Comparison of ENCODE assay signal across 9 cellular contexts in genomic region chr19:12484011-12484370, GRCh38. TPM values are rescaled to one million over a fixed set of nuclear protein-coding genes. Genes with fewer than 3 reads are reported as not detected.
DNase-seq lines count a peak whose midpoint lies in the region; ATAC-seq and TF ChIP-seq lines count a peak whose summit lies in the region.
"Had no signal": no experiment of that assay in that cellular context is flagged by ENCODE, and none has a peak within 500 bp of the region (broad histone marks: within the 10 kb centered on the region; RNA-seq: fewer than 3 reads in every experiment).

No MANE protein-coding gene starts in this region.

- H3K4me3 ChIP-seq in H7 (ENCODE audit: insufficient read depth, low read depth, low read length) (peak overlapping the region; percentile 64), WERI-Rb-1 (ENCODE audit: low read depth, low read length) (peak overlapping the region; percentile 97), hepatocyte (peak overlapping the region; percentile 92), skeletal muscle tissue (ENCODE audit: low read length in 3 of 3) (peak overlapping the region; percentile 96 to 99 (median 97))

- no peaks in the 10 kb centered on the region for H3K9me3 ChIP-seq in WERI-Rb-1 (ENCODE audit: severe bottlenecking)
- no peaks in the 10 kb centered on the region for H3K9me3 ChIP-seq in hepatocyte (ENCODE audit: low read depth)
- no peaks in the 10 kb centered on the region for H3K9me3 ChIP-seq in skeletal muscle tissue (ENCODE audit: control insufficient read depth in 3 of 3, low read length in 3 of 3)

- peaks cover 53% of the 10 kb centered on the region for H3K79me2 ChIP-seq in hepatocyte

- H3K4me1 ChIP-seq in hepatocyte (ENCODE audit: insufficient read depth) (peaks cover 6% of the 10 kb centered on the region), skeletal muscle tissue (ENCODE audit: control insufficient read depth in 3 of 3, insufficient read depth in 3 of 3, low read length in 3 of 3) (peaks cover 5 to 25% (median 7%) of the 10 kb centered on the region in 3 donors)
- H3K4me1 ChIP-seq: foreskin keratinocyte had no signal

- no peak for ATAC-seq in HG02763 (IDR thresholded peaks at IDR 0.05; ENCODE audit: unreplicated experiment)
- ATAC-seq in HG02938 (IDR thresholded peaks at IDR 0.05; ENCODE audit: unreplicated experiment), result no peak

- H3K9ac ChIP-seq in skeletal muscle tissue (ENCODE audit: low read depth in 1 of 3, low read length in 3 of 3), result peak overlapping the region; percentile 83 to 89 (median 88)

- peaks cover 3% of the 10 kb centered on the region for H4K20me1 ChIP-seq in hepatocyte (ENCODE audit: insufficient read depth, poor library complexity, severe bottlenecking)

- H3K36me3 ChIP-seq in H7 (replicated peaks; ENCODE audit: control insufficient read depth, insufficient read depth, low read length) (no peaks in the 10 kb centered on the region), WERI-Rb-1 (peaks cover 5% of the 10 kb centered on the region), hepatocyte (replicated peaks; ENCODE audit: insufficient read depth, low read depth) (no peaks in the 10 kb centered on the region), skeletal muscle tissue (ENCODE audit: control insufficient read depth in 3 of 3, insufficient read depth in 3 of 3, low read length in 3 of 3) (no peaks in the 10 kb centered on the region)

- DNase-seq in H7, result no peak
- no peak for DNase-seq in WERI-Rb-1
- no peak for DNase-seq in hepatocyte (ENCODE audit: low spot score)
- no peak for DNase-seq in amniotic stem cell (lab: John Stamatoyannopoulos, UW)
- DNase-seq in anterior cingulate cortex (lab: John Stamatoyannopoulos, UW), result no peak

- no peak for TF ChIP-seq CTCF in WERI-Rb-1 (IDR thresholded peaks at IDR 0.05; ENCODE audit: low read depth, low read length)
- no peak for TF ChIP-seq CTCF in hepatocyte (IDR thresholded peaks at IDR 0.05; ENCODE audit: poor library complexity)

- peak overlapping the region; percentile 84 for H3K27ac ChIP-seq in WERI-Rb-1
- H3K27ac ChIP-seq in hepatocyte, result peak overlapping the region; percentile 92
- H3K27ac ChIP-seq in skeletal muscle tissue (ENCODE audit: low read depth, low read length), result peak overlapping the region; percentile 64
- H3K27ac ChIP-seq: foreskin keratinocyte had no signal

- no peaks in the 10 kb centered on the region for H3K9me2 ChIP-seq in hepatocyte (replicated peaks; ENCODE audit: insufficient read depth)

- WGBS in hepatocyte (ENCODE audit: low lambda C conversion rate, missing lambda C conversion rate), result 3% methylated on average over 13 of the region's 13 CpGs

- H3K27me3 ChIP-seq in H7 (ENCODE audit: control insufficient read depth, insufficient read depth, low read length), result peaks cover 5% of the 10 kb centered on the region; the same call in 1 of the 2 replicates
- H3K27me3 ChIP-seq in WERI-Rb-1 (ENCODE audit: insufficient read depth, low read depth, severe bottlenecking), result no peaks in the 10 kb centered on the region
- no peaks in the 10 kb centered on the region for H3K27me3 ChIP-seq in hepatocyte
- no peaks in the 10 kb centered on the region for H3K27me3 ChIP-seq in skeletal muscle tissue (ENCODE audit: control insufficient read depth in 3 of 3, insufficient read depth in 3 of 3, low read length in 3 of 3)
- H3K27me3 ChIP-seq: foreskin keratinocyte had no signal

- H2AFZ ChIP-seq in hepatocyte, result peak overlapping the region; percentile 95

- peak overlapping the region; percentile 84 for H3K4me2 ChIP-seq in hepatocyte

RNA-seq across cellular contexts. Expression of gene ZNF709, which starts 0.6 kb away (rescaled TPM):
- total RNA-seq in H7 (2014; rRNA removed; shearing (Covaris generic)), result 0.30 and 0.42 TPM in 2 replicates
- 2.2 and 4.0 TPM in 2 replicates for total RNA-seq in hepatocyte
- polyA plus RNA-seq in hepatocyte, result 0.63 and 1.0 TPM in 2 replicates
- 5.7 TPM for total RNA-seq in skeletal muscle tissue

RNA-seq across cellular contexts. Expression of gene ZNF443, which starts 43.2 kb away (rescaled TPM):
- 0.24 and 0.41 TPM in 2 replicates for total RNA-seq in H7 (2014; rRNA removed; shearing (Covaris generic))
- total RNA-seq in hepatocyte (6.0 and 7.5 TPM in 2 replicates), skeletal muscle tissue (4.7 TPM)
- polyA plus RNA-seq in hepatocyte, result 1.9 and 3.2 TPM in 2 replicates
